10 cellular contexts compared by ENCODE assay signal in the genomic region with DNA sequence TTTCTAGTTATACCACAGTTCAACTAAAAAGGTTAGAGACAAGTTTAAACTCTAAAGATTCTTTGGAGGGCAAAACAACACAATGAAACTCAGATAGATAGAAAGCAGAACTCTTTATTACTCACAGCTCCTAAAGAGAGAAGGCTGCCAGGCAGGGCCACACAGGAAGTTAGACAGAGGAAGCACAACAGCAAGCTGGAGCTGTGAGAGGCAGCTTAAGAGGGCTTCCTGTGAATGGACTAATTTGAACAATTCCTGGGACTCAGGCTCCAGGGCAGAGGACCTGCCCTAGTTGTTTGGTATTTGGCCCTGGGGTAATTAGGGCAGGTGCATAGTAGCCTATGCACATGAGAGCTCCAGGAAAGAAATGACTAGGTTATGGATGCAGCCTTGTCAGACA.
A peak's percentile ranks its signal among the peaks of the same experiment; 100 is the strongest.
DNase-seq lines count a peak whose midpoint lies in the region; ATAC-seq lines count a peak whose summit lies in the region.
"Had no signal": no experiment of that assay in that cellular context is flagged by ENCODE, and none has a peak within 500 bp of the region (broad histone marks: within the 10 kb centered on the region; RNA-seq: fewer than 3 reads in every experiment).

No MANE protein-coding gene starts in this region.

- DNase-seq in NOMO-1 (lab: John Stamatoyannopoulos, UW; ENCODE audit: unreplicated experiment in 2 of 2) = peak; percentile 77 to 83
- peak; percentile 46 to 72 for DNase-seq in lung microvascular endothelial cell (ENCODE audit: low read depth in 2 of 2)
- no peak for DNase-seq in RKO (ENCODE audit: low spot score)
- no peak for DNase-seq in NCI-H1048 (lab: John Stamatoyannopoulos, UW)
- no peak for DNase-seq in DMS79 (lab: John Stamatoyannopoulos, UW)
- DNase-seq: activated effector memory CD4-positive, alpha-beta T cell treated with anti-CD3 and anti-CD28 coated beads, Interleukin-2, amount 50 U/mL, for 16 hours; NCI-H1930 had no signal

- ATAC-seq in GM18511 (IDR thresholded peaks at IDR 0.05; ENCODE audit: unreplicated experiment) (peak; percentile 50), GM21576 (IDR thresholded peaks at IDR 0.05; ENCODE audit: unreplicated experiment) (peak; percentile 80), HG03280 (IDR thresholded peaks at IDR 0.05; ENCODE audit: unreplicated experiment) (no peak)

Comparison
In these comparisons a context has a peak if more than half of its experiments do, and no peak if none do; other contexts are left out.
1. DNase-seq: peak in NOMO-1 (2 of 2) and lung microvascular endothelial cell (2 of 2); none in RKO (single experiment), NCI-H1048 (single experiment) and DMS79 (single experiment).